28 cellular contexts compared by ENCODE assay signal in genomic region chr14:94751956-94752355, GRCh38. TPM values are rescaled to one million over a fixed set of nuclear protein-coding genes. Genes with fewer than 3 reads are reported as not detected.
"Had no signal": no experiment of that assay in that cellular context is flagged by ENCODE, and none has a peak within 500 bp of the region (broad histone marks: within the 10 kb centered on the region; RNA-seq: fewer than 3 reads in every experiment).

No MANE protein-coding gene starts in this region.

- H3K4me1 Mint-ChIP-seq: activated CD4-positive, alpha-beta T cell treated with anti-CD3 and anti-CD28 coated beads, Interleukin-2, amount 10 ng/mL, durations not matched to agents 24 days and 14 days; activated naive CD8-positive, alpha-beta T cell treated with anti-CD3 and anti-CD28 coated beads for 36 hours; IgD-negative memory B cell had no signal

- DNase-seq: activated CD4-positive, alpha-beta T cell treated with anti-CD3 and anti-CD28 coated beads, Interleukin-2, amount 10 ng/mL, durations not matched to agents 24 days and 14 days; activated CD4-positive, alpha-beta T cell treated with anti-CD3 and anti-CD28 coated beads, Interleukin-2, amount 50 U/mL, for 4 hours; activated CD8-positive, alpha-beta T cell treated with anti-CD3 and anti-CD28 coated beads for 36 hours; activated naive CD4-positive, alpha-beta T cell treated with anti-CD3 and anti-CD28 coated beads, Interleukin-2, amount 50 U/mL, for 16 hours; activated naive CD8-positive, alpha-beta T cell treated with anti-CD3 and anti-CD28 coated beads for 36 hours; activated T-cell treated with anti-CD3 and anti-CD28 coated beads, Interleukin-2, amount 50 U/mL, for 4 hours; amniotic stem cell; Karpas-422; KBM-7; NCI-H1048; NCI-H1105 treated with DMSO at 0.1 percent for 48 hours; NCI-H1436 treated with DMSO at 0.1 percent for 48 hours; NCI-H1694 treated with DMSO at 0.1 percent for 48 hours; NCI-H2029; NCI-H345; NCI-H524 treated with DMSO at 0.1 percent for 48 hours; SHP77; SJCRH30 had no signal

- H3K4me3 ChIP-seq: ascending aorta, SJCRH30, SK-N-MC had no signal

- H3K4me3 Mint-ChIP-seq: activated CD4-positive, alpha-beta T cell treated with anti-CD3 and anti-CD28 coated beads, Interleukin-2, amount 10 ng/mL, durations not matched to agents 24 days and 14 days; activated CD8-positive, alpha-beta T cell treated with anti-CD3 and anti-CD28 coated beads for 36 hours; activated naive CD8-positive, alpha-beta T cell treated with anti-CD3 and anti-CD28 coated beads for 36 hours; activated T-cell treated with anti-CD3 and anti-CD28 coated beads, Interleukin-2, amount 50 U/mL, for 4 hours; activated T-helper 1 cell treated with anti-CD3 and anti-CD28 coated beads, Interleukin-12 subunit alpha, Interleukin-12 subunit beta, Interleukin-2, Interleukin-4 antibody, amounts not matched to agents 30 ng/mL and 10 ng/mL and 1 ng/mL, durations not matched to agents 14 hours and 24 hours and 36 hours; IgD-negative memory B cell had no signal

- H3K27me3 ChIP-seq: ascending aorta, SJCRH30 had no signal

- H3K9me3 ChIP-seq: ascending aorta, SJCRH30 had no signal

- H3K36me3 ChIP-seq: ascending aorta, SJCRH30 had no signal

- H3K36me3 Mint-ChIP-seq: activated naive CD8-positive, alpha-beta T cell treated with anti-CD3 and anti-CD28 coated beads for 36 hours had no signal

- H3K27ac Mint-ChIP-seq: activated CD4-positive, alpha-beta T cell treated with anti-CD3 and anti-CD28 coated beads, Interleukin-2, amount 10 ng/mL, durations not matched to agents 24 days and 14 days; activated CD8-positive, alpha-beta T cell treated with anti-CD3 and anti-CD28 coated beads for 36 hours; activated naive CD8-positive, alpha-beta T cell treated with anti-CD3 and anti-CD28 coated beads for 36 hours; activated T-helper 1 cell treated with anti-CD3 and anti-CD28 coated beads, Interleukin-12 subunit alpha, Interleukin-12 subunit beta, Interleukin-2, Interleukin-4 antibody, amounts not matched to agents 30 ng/mL and 10 ng/mL and 1 ng/mL, durations not matched to agents 14 hours and 24 hours and 36 hours; IgD-negative memory B cell had no signal

- ATAC-seq: activated CD8-positive, alpha-beta T cell treated with anti-CD3 and anti-CD28 coated beads for 36 hours; activated T-cell treated with anti-CD3 and anti-CD28 coated beads, Interleukin-2, amount 50 U/mL, for 4 hours; Panc1 had no signal

- H3K9me3 Mint-ChIP-seq: activated CD4-positive, alpha-beta T cell treated with anti-CD3 and anti-CD28 coated beads, Interleukin-2, amount 10 ng/mL, durations not matched to agents 24 days and 14 days; activated CD8-positive, alpha-beta T cell treated with anti-CD3 and anti-CD28 coated beads for 36 hours; activated naive CD8-positive, alpha-beta T cell treated with anti-CD3 and anti-CD28 coated beads for 36 hours; activated T-cell treated with anti-CD3 and anti-CD28 coated beads, Interleukin-2, amount 50 U/mL, for 4 hours; activated T-helper 1 cell treated with anti-CD3 and anti-CD28 coated beads, Interleukin-12 subunit alpha, Interleukin-12 subunit beta, Interleukin-2, Interleukin-4 antibody, amounts not matched to agents 30 ng/mL and 10 ng/mL and 1 ng/mL, durations not matched to agents 14 hours and 24 hours and 36 hours; IgD-negative memory B cell had no signal

- H3K4me1 ChIP-seq: ascending aorta, SJCRH30 had no signal

- H3K27ac ChIP-seq: ascending aorta, SJCRH30, SK-N-MC had no signal

RNA-seq across cellular contexts. Expression of gene GSC, which starts 18.0 kb away (rescaled TPM):
- total RNA-seq: activated CD4-positive, alpha-beta T cell treated with anti-CD3 and anti-CD28 coated beads, Interleukin-2, amount 10 ng/mL, durations not matched to agents 24 days and 14 days; activated CD8-positive, alpha-beta memory T cell treated with anti-CD3 and anti-CD28 coated beads for 36 hours; activated CD8-positive, alpha-beta T cell treated with anti-CD3 and anti-CD28 coated beads for 36 hours; activated naive CD8-positive, alpha-beta T cell treated with anti-CD3 and anti-CD28 coated beads for 36 hours; activated T-cell treated with anti-CD3 and anti-CD28 coated beads, Interleukin-2, amount 50 U/mL, for 4 hours; activated T-helper 1 cell treated with anti-CD3 and anti-CD28 coated beads, Interleukin-12 subunit alpha, Interleukin-12 subunit beta, Interleukin-2, Interleukin-4 antibody, amounts not matched to agents 30 ng/mL and 10 ng/mL and 1 ng/mL, durations not matched to agents 14 hours and 24 hours and 36 hours; ascending aorta; MCF 10A; RPMI7951; T-helper 1 cell treated with Interleukin-12 subunit alpha and Interleukin-12 subunit beta and Interleukin-4 antibody, amounts not matched to agents 30 ng/mL and 1 ng/mL, for 36 hours; T-helper 2 cell treated with Interferon-gamma antibody and Interleukin-4, amounts not matched to agents 100 ng/mL and 5 ng/mL, for 36 hours had no signal
